9 cellular contexts compared by ENCODE assay signal in genomic region chr1:53185955-53186297, GRCh38. TPM values are rescaled to one million over a fixed set of nuclear protein-coding genes. Genes with fewer than 3 reads are reported as not detected.
"Had no signal": no experiment of that assay in that cellular context is flagged by ENCODE, and none has a peak within 500 bp of the region (broad histone marks: within the 10 kb centered on the region; RNA-seq: fewer than 3 reads in every experiment).

No MANE protein-coding gene starts in this region.

RNA-seq across cellular contexts. Expression of gene SLC1A7, which starts 43.5 kb away (rescaled TPM):
- total RNA-seq: activated naive CD4-positive, alpha-beta T cell treated with anti-CD3 and anti-CD28 coated beads, Interleukin-2, amount 50 U/mL, for 72 hours; activated T-cell treated with anti-CD3 and anti-CD28 coated beads, Interleukin-2, amount 50 U/mL, for 72 hours; body of pancreas; cardiac muscle cell; mammary epithelial cell; naive thymus-derived CD8-positive, alpha-beta T cell; smooth muscle cell; T-helper 1 cell treated with Interleukin-12 subunit alpha and Interleukin-12 subunit beta and Interleukin-4 antibody, amounts not matched to agents 30 ng/mL and 1 ng/mL, for 36 hours had no signal
- polyA plus RNA-seq: cardiac muscle cell; keratinocyte; mammary epithelial cell; naive thymus-derived CD8-positive, alpha-beta T cell had no signal
